In genomic region chr9:76443887-76444286, GRCh38 we compare ENCODE assay signal across 15 cellular contexts.
"Had no signal": no experiment of that assay in that cellular context is flagged by ENCODE, and none has a peak within 500 bp of the region (broad histone marks: within the 10 kb centered on the region; RNA-seq: fewer than 3 reads in every experiment).

No MANE protein-coding gene starts in this region.

- H3K4me3 Mint-ChIP-seq: immature natural killer cell; stimulated activated memory B cell treated with anti-CD40 and anti-IgM and Interleukin-4, amounts not matched to agents 10 μg/mL and 1 μg/mL and 100 μg/mL, for 72 hours had no signal

- H3K9me3 ChIP-seq: tibial nerve had no signal

- H3K36me3 ChIP-seq: tibial nerve had no signal

- H3K9me3 Mint-ChIP-seq: activated naive CD4-positive, alpha-beta T cell treated with anti-CD3 and anti-CD28 coated beads, Interleukin-2, amount 50 U/mL, for 72 hours; immature natural killer cell had no signal

- DNase-seq: activated CD4-positive, alpha-beta T cell treated with anti-CD3 and anti-CD28 coated beads, Interleukin-2, amount 50 U/mL, for 4 hours; activated CD4-positive, CD25-positive, alpha-beta regulatory T cell; activated CD8-positive, alpha-beta memory T cell treated with anti-CD3 and anti-CD28 coated beads, Interleukin-2, amount 50 U/mL, for 4 hours; activated gamma-delta T cell; cerebellar nuclear complex; effector CD8-positive, alpha-beta T cell; foreskin melanocyte; immature natural killer cell; mesendoderm; stimulated activated CD4-positive, alpha-beta T cell treated with anti-CD3 and anti-CD28 coated beads, Interleukin-12 subunit alpha, Interleukin-12 subunit beta, amount 100 ng/mL, for 4 hours; stimulated activated CD4-positive, alpha-beta T cell treated with anti-CD3 and anti-CD28 coated beads, Interleukin-2, amount 100 ng/mL, for 24 hours; substantia nigra had no signal

- ATAC-seq: activated naive CD4-positive, alpha-beta T cell treated with anti-CD3 and anti-CD28 coated beads, Interleukin-2, amount 50 U/mL, for 72 hours; stimulated activated memory B cell treated with anti-CD40 and anti-IgM and Interleukin-4, amounts not matched to agents 10 μg/mL and 1 μg/mL and 100 μg/mL, for 72 hours had no signal

- H3K36me3 Mint-ChIP-seq: immature natural killer cell; stimulated activated memory B cell treated with anti-CD40 and anti-IgM and Interleukin-4, amounts not matched to agents 10 μg/mL and 1 μg/mL and 100 μg/mL, for 72 hours had no signal

- H3K27ac ChIP-seq: tibial nerve had no signal

- H3K27me3 ChIP-seq: tibial nerve had no signal

- H3K27ac Mint-ChIP-seq: activated naive CD4-positive, alpha-beta T cell treated with anti-CD3 and anti-CD28 coated beads, Interleukin-2, amount 50 U/mL, for 72 hours; stimulated activated memory B cell treated with anti-CD40 and anti-IgM and Interleukin-4, amounts not matched to agents 10 μg/mL and 1 μg/mL and 100 μg/mL, for 72 hours had no signal

- H3K4me3 ChIP-seq: tibial nerve had no signal
